Comparison of ENCODE assay signal across 8 cellular contexts in the genomic region with DNA sequence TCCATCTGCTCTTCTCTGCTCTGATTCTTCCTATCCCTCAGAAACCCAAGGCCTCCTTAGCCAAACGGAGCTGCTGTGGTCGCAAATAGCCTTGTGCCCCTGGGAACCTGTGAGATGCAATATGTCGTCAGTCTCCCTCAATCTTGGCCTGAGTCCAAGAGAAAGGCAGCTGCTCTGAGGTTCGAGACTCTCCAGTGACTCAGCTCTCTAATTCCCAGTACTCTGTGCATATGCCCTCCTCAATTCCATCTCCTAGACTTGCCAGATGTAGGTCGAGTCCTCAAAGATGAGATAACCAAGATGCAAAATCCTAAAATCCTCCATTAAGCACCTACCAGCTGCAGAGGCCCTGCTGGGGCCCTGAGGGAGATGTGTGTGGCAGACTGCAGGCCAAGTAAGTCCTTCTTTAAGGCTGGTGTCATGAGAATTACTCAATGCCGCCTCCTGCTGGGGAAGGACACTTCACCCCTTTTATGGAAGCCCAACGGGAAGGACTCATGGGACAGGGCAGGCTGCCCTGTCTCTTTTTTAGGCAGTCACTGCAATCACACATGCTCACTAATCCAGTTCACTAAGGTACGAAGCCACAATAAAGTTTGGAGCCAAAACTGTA. TPM values are rescaled to one million over a fixed set of nuclear protein-coding genes. Genes with fewer than 3 reads are reported as not detected.
DNase-seq lines count a peak whose midpoint lies in the region; ATAC-seq, FAIRE-seq and TF ChIP-seq lines count a peak whose summit lies in the region.

No MANE protein-coding gene starts in this region.

- H3K9me3 Mint-ChIP-seq in MCF 10A (ENCODE audit: unreplicated experiment) = no peaks in the 10 kb centered on the region
- H3K9me3 Mint-ChIP-seq in activated naive CD8-positive, alpha-beta T cell treated with anti-CD3 and anti-CD28 coated beads, Interleukin-2, amount 50 U/mL, for 24 hours = no peaks in the 10 kb centered on the region

- 57% methylated on average over 6 of the region's 8 CpGs for WGBS in mammary epithelial cell (ENCODE audit: low coverage, missing lambda C conversion rate)

- FAIRE-seq in kidney (lab: Jason Lieb, UNC) = no peak
- FAIRE-seq in urothelium cell line (lab: Jason Lieb, UNC) = no peak

- H3K27me3 ChIP-seq in mammary epithelial cell (ENCODE audit: insufficient read depth, low read length) = no peaks in the 10 kb centered on the region

- H3K4me3 ChIP-seq in mammary epithelial cell (replicated peaks in 1 of 3; ENCODE audit: insufficient read depth in 1 of 3, low read depth in 2 of 3, low read length in 3 of 3) (no peak overlapping the region), OCI-LY7 (ENCODE audit: low read depth, low read length, poor library complexity, severe bottlenecking) (no peak overlapping the region), kidney (ENCODE audit: low read length in 2 of 2) (no peak overlapping the region)

- H3K9ac ChIP-seq in mammary epithelial cell (ENCODE audit: insufficient read depth, low read length) (no peak overlapping the region), kidney (ENCODE audit: low read length in 2 of 2) (no peak overlapping the region)

- peaks cover 5% of the 10 kb centered on the region for H3K36me3 Mint-ChIP-seq in MCF 10A (ENCODE audit: insufficient read depth, unreplicated experiment)
- H3K36me3 Mint-ChIP-seq in activated naive CD8-positive, alpha-beta T cell treated with anti-CD3 and anti-CD28 coated beads, Interleukin-2, amount 50 U/mL, for 24 hours (ENCODE audit: low read depth) = no peaks in the 10 kb centered on the region

- intact Hi-C loops in MCF 10A (cut with micrococcal nuclease) = loop anchor here (10.0 kb wide), 1 partner anchor 529 kb away; the partner anchor contains the start of genes GNL1 and PRR3
- intact Hi-C loops in mammary epithelial cell (cut with micrococcal nuclease) = no loop called here
- intact Hi-C loops in OCI-LY7 (cut with micrococcal nuclease; ENCODE audit: unreplicated experiment) = no loop called here
- intact Hi-C loops in kidney (cut with DNase I) = no loop called here

- H3K27ac ChIP-seq in mammary epithelial cell (ENCODE audit: insufficient read depth, low read depth, low read length) (no peak overlapping the region), OCI-LY7 (ENCODE audit: low read depth, low read length, poor library complexity, severe bottlenecking) (no peak overlapping the region), kidney (ENCODE audit: low read depth in 2 of 2, low read length in 2 of 2) (no peak overlapping the region)

- peak; percentile 47 for TF ChIP-seq CTCF in MCF 10A (IDR thresholded peaks at IDR 0.05; ENCODE audit: unreplicated experiment)
- no peak for TF ChIP-seq CTCF in mammary epithelial cell (conservative IDR thresholded peaks at IDR 0.05 in 1 of 2, IDR thresholded peaks at IDR 0.05 in 1 of 2; ENCODE audit: extremely low read depth in 1 of 2, insufficient read depth in 1 of 2, low read depth in 1 of 2, low read length in 2 of 2)
- peak; percentile 63 for TF ChIP-seq CTCF in OCI-LY7 (conservative IDR thresholded peaks at IDR 0.05; ENCODE audit: low read length)
- TF ChIP-seq CTCF in kidney (IDR thresholded peaks at IDR 0.05; ENCODE audit: borderline replicate concordance, extremely low read depth, insufficient read depth) = peak; percentile 12

- no peak overlapping the region for H2AFZ ChIP-seq in mammary epithelial cell (ENCODE audit: low read depth, low read length)
- H2AFZ ChIP-seq in OCI-LY7 (ENCODE audit: low read length) = no peak overlapping the region

- H3K27ac Mint-ChIP-seq in MCF 10A (ENCODE audit: low read depth, unreplicated experiment) = no peak overlapping the region
- no peak overlapping the region for H3K27ac Mint-ChIP-seq in activated naive CD8-positive, alpha-beta T cell treated with anti-CD3 and anti-CD28 coated beads, Interleukin-2, amount 50 U/mL, for 24 hours

- H3K4me1 ChIP-seq in mammary epithelial cell (ENCODE audit: insufficient read depth, low read length) (peaks cover 16% of the 10 kb centered on the region), OCI-LY7 (ENCODE audit: insufficient read depth, low read length, poor library complexity, severe bottlenecking) (no peaks in the 10 kb centered on the region), kidney (ENCODE audit: control insufficient read depth in 1 of 2, insufficient read depth in 1 of 2, low read depth in 1 of 2, low read length in 2 of 2) (peaks cover 0 to 2% of the 10 kb centered on the region in 2 donors)

- DNase-seq in MCF 10A (ENCODE audit: unreplicated experiment) (peak; percentile 54), mammary epithelial cell (no peak), OCI-LY7 (ENCODE audit: low spot score) (peak; percentile 58), kidney (no peak), urothelium cell line (ENCODE audit: low spot score) (peak; percentile 46)
- DNase-seq in activated naive CD8-positive, alpha-beta T cell treated with anti-CD3 and anti-CD28 coated beads, Interleukin-2, amount 50 U/mL, for 24 hours = peak; percentile 56

- in situ Hi-C loops in mammary epithelial cell (cut with MboI; ENCODE audit: low sequenced_read_pairs in 2 of 2) = loop anchor here in 1 of 2 donors (10.0 kb wide), 1 partner anchor 259 kb away; no protein-coding TSS in a partner anchor

- no peak overlapping the region for H3K4me3 Mint-ChIP-seq in MCF 10A (ENCODE audit: unreplicated experiment)
- H3K4me3 Mint-ChIP-seq in activated naive CD8-positive, alpha-beta T cell treated with anti-CD3 and anti-CD28 coated beads, Interleukin-2, amount 50 U/mL, for 24 hours = no peak overlapping the region

- CTCF ChIA-PET in MCF 10A (lab: Yijun Ruan, JAX) (interaction anchor here (0.6 to 21.4 kb wide), 7 partner anchors 9 to 371 kb away, joined by 3 to 749 read pairs (median 4); partner anchors contain the start of genes C6orf15, PSORS1C1, SFTA2 and VARS2), mammary epithelial cell (lab: Charles Lee; ENCODE audit: low non-redundant PET) (no interaction called here), OCI-LY7 (lab: Charles Lee; ENCODE audit: unreplicated experiment) (no interaction called here)

- H3K9me3 ChIP-seq in mammary epithelial cell (replicated peaks; ENCODE audit: insufficient read depth, low read length) (no peaks in the 10 kb centered on the region), OCI-LY7 (ENCODE audit: low read length) (no peaks in the 10 kb centered on the region), kidney (ENCODE audit: control insufficient read depth in 1 of 2, low read length in 2 of 2) (no peaks in the 10 kb centered on the region)

- H3K4me1 Mint-ChIP-seq in MCF 10A (ENCODE audit: insufficient read depth, unreplicated experiment) = peaks cover 31% of the 10 kb centered on the region
- H3K4me1 Mint-ChIP-seq in activated naive CD8-positive, alpha-beta T cell treated with anti-CD3 and anti-CD28 coated beads, Interleukin-2, amount 50 U/mL, for 24 hours = peaks cover 15% of the 10 kb centered on the region

- H3K4me2 ChIP-seq in mammary epithelial cell (ENCODE audit: insufficient read depth, low read depth, low read length) (no peak overlapping the region), OCI-LY7 (ENCODE audit: low read length) (no peak overlapping the region)

- POLR2A ChIA-PET in MCF 10A (lab: Yijun Ruan, JAX) = interaction anchor here (0.8 to 1.3 kb wide), 4 partner anchors 10 to 201 kb away, joined by 3 to 4 read pairs (median 3); no protein-coding TSS in a partner anchor
- POLR2A ChIA-PET in OCI-LY7 (lab: Charles Lee) = no interaction called here

- H3K9me2 ChIP-seq in OCI-LY7 (ENCODE audit: insufficient read depth, low read length) = no peaks in the 10 kb centered on the region

- H3K79me2 ChIP-seq in mammary epithelial cell (ENCODE audit: insufficient read depth, low read length) (no peaks in the 10 kb centered on the region), OCI-LY7 (ENCODE audit: insufficient read depth, low read depth, low read length) (no peaks in the 10 kb centered on the region)

- no peaks in the 10 kb centered on the region for H3K27me3 Mint-ChIP-seq in MCF 10A (ENCODE audit: insufficient read depth, unreplicated experiment)
- H3K27me3 Mint-ChIP-seq in activated naive CD8-positive, alpha-beta T cell treated with anti-CD3 and anti-CD28 coated beads, Interleukin-2, amount 50 U/mL, for 24 hours = no peaks in the 10 kb centered on the region

- no TSS peak for BruUV-seq in MCF 10A (replicated peaks; lab: Mats Ljungman, UMichigan)
- no TSS peak for BruUV-seq in mammary epithelial cell (replicated peaks; lab: Mats Ljungman, UMichigan)
- BruUV-seq in OCI-LY7 (replicated peaks; lab: Mats Ljungman, UMichigan) = no TSS peak

- dilution Hi-C loops in mammary epithelial cell (cut with HindIII; ENCODE audit: low sequenced_read_pairs) = no loop called here

- no peak for ATAC-seq in activated naive CD8-positive, alpha-beta T cell treated with anti-CD3 and anti-CD28 coated beads, Interleukin-2, amount 50 U/mL, for 24 hours
- ATAC-seq in HG03039 (IDR thresholded peaks at IDR 0.05; ENCODE audit: unreplicated experiment) (no peak), HG02571 (IDR thresholded peaks at IDR 0.05; ENCODE audit: unreplicated experiment) (no peak)

- H4K20me1 ChIP-seq in mammary epithelial cell (ENCODE audit: insufficient read depth, low read length) = no peaks in the 10 kb centered on the region
- no peaks in the 10 kb centered on the region for H4K20me1 ChIP-seq in OCI-LY7 (ENCODE audit: insufficient read depth, low read length)

- H3K36me3 ChIP-seq in mammary epithelial cell (ENCODE audit: insufficient read depth, low read length) (no peaks in the 10 kb centered on the region), OCI-LY7 (ENCODE audit: insufficient read depth, low read length) (no peaks in the 10 kb centered on the region), kidney (ENCODE audit: control insufficient read depth in 1 of 2, insufficient read depth in 2 of 2, low read length in 2 of 2) (no peaks in the 10 kb centered on the region)

RNA-seq across cellular contexts. Expression of gene C6orf15, which starts 28.5 kb away (rescaled TPM):
- total RNA-seq in MCF 10A (2022) (not detected in 2 replicates), mammary epithelial cell (1 to 10 TPM in 1 of 2 donors, not detected in 1; 9.3 TPM), OCI-LY7 (2022) (not detected in 2 replicates), kidney (not detected)
- polyA plus RNA-seq in mammary epithelial cell (0.24 TPM), kidney (ENCODE audit: insufficient read depth, low read depth, low replicate concordance) (not detected)
- not detected for polyA minus RNA-seq in mammary epithelial cell
- not detected in 2 replicates for total RNA-seq in OCI-LY7 (2014; rRNA removed; shearing (Covaris generic))

RNA-seq across cellular contexts. Expression of gene PSORS1C1, which starts 30.8 kb away (rescaled TPM):
- total RNA-seq in MCF 10A (2022) (7.7 and 11.7 TPM in 2 replicates), mammary epithelial cell (10 to 100 TPM in 1 of 2 donors, 1 to 10 TPM in 1; 3.7 to 19.6 TPM), OCI-LY7 (2022) (not detected in 2 replicates), kidney (3.6 TPM)
- polyA plus RNA-seq in mammary epithelial cell (3.3 TPM), kidney (ENCODE audit: insufficient read depth, low read depth, low replicate concordance) (2.1 TPM)
- 6.3 TPM for polyA minus RNA-seq in mammary epithelial cell
- not detected in 2 replicates for total RNA-seq in OCI-LY7 (2014; rRNA removed; shearing (Covaris generic))

RNA-seq across cellular contexts. Expression of gene CDSN, which starts 36.4 kb away (rescaled TPM):
- total RNA-seq in MCF 10A (2022) (0.16 TPM in 1 of 2 replicates, not detected in the other), mammary epithelial cell (1 to 10 TPM in 1 of 2 donors, under 1 TPM in 1; 0.80 to 1.2 TPM), OCI-LY7 (2022) (not detected in 2 replicates), kidney (0.13 TPM)
- polyA plus RNA-seq in mammary epithelial cell (2.8 TPM), kidney (ENCODE audit: insufficient read depth, low read depth, low replicate concordance) (not detected)
- polyA minus RNA-seq in mammary epithelial cell = 4.7 TPM
- not detected in 2 replicates for total RNA-seq in OCI-LY7 (2014; rRNA removed; shearing (Covaris generic))

RNA-seq across cellular contexts. Expression of gene PSORS1C2, which starts 55.0 kb away (rescaled TPM):
- total RNA-seq in MCF 10A (2022) = not detected in 2 replicates
- total RNA-seq in mammary epithelial cell = not detected
- polyA plus RNA-seq in mammary epithelial cell = not detected
- not detected for polyA minus RNA-seq in mammary epithelial cell
- total RNA-seq in OCI-LY7 (2014; rRNA removed; shearing (Covaris generic)) = not detected in 2 replicates
- total RNA-seq in OCI-LY7 (2022) = not detected in 2 replicates
- not detected for total RNA-seq in kidney
- polyA plus RNA-seq in kidney (ENCODE audit: insufficient read depth, low read depth, low replicate concordance) = not detected

Comparison
In these comparisons a context has a peak if more than half of its experiments do, and no peak if none do; other contexts are left out.
1. DNase-seq: peak in MCF 10A (single experiment), OCI-LY7 (single experiment), activated naive CD8-positive, alpha-beta T cell treated with anti-CD3 and anti-CD28 coated beads, Interleukin-2, amount 50 U/mL, for 24 hours (single experiment) and urothelium cell line (single experiment); none in mammary epithelial cell (single experiment) and kidney (single experiment).
2. CTCF ChIP-seq: peak in MCF 10A (single experiment), OCI-LY7 (single experiment) and kidney (single experiment); none in mammary epithelial cell (0 of 2).